ENCODE assay signal across 8 cellular contexts in genomic region chr3:55486857-55487375, GRCh38. TPM values are rescaled to one million over a fixed set of nuclear protein-coding genes. Genes with fewer than 3 reads are reported as not detected.
DNase-seq lines count a peak whose midpoint lies in the region; ATAC-seq and TF ChIP-seq lines count a peak whose summit lies in the region.

WNT5A (minus strand) TSS chr3:55487306; CDS start chr3:55486985, 321 bp downstream.

- ATAC-seq in HG03280 (IDR thresholded peaks at IDR 0.05; ENCODE audit: unreplicated experiment) (no peak), GM18519 (IDR thresholded peaks at IDR 0.05; ENCODE audit: low FRiP score, unreplicated experiment) (no peak)

- H3K27ac ChIP-seq in HUES6 (ENCODE audit: low read depth, low read length) = peak within 1 kb of the TSS; percentile 65; the same call in 1 of the 2 replicates
- peak within 1 kb of the TSS in 2 of 5 donors; percentile 8 to 59 for H3K27ac ChIP-seq in adrenal gland
- H3K27ac ChIP-seq in smooth muscle cell (ENCODE audit: low read depth) = peak within 1 kb of the TSS; percentile 86

- DNase-seq in AG20443 (ENCODE audit: low spot score) = peak; percentile 43
- DNase-seq in adrenal gland = no peak
- peak; percentile 68 for DNase-seq in iPS-NIHi11 (ENCODE audit: low spot score)
- peak; percentile 46 for DNase-seq in smooth muscle cell (lab: John Stamatoyannopoulos, UW; ENCODE audit: unreplicated experiment)
- DNase-seq in HPDE6-E6E7 (ENCODE audit: extremely low spot score) = no peak

- peaks cover 31% of the 10 kb centered on the region for H3K79me2 ChIP-seq in smooth muscle cell (ENCODE audit: low read depth)

- no peaks in the 10 kb centered on the region for H4K20me1 ChIP-seq in smooth muscle cell (ENCODE audit: low read depth)

- TF ChIP-seq CTCF in adrenal gland (IDR thresholded peaks at IDR 0.05) (no peak), smooth muscle cell (IDR thresholded peaks at IDR 0.05; ENCODE audit: borderline replicate concordance, insufficient read depth, poor library complexity, severe bottlenecking) (no peak)

- no peaks in the 10 kb centered on the region for H3K9me3 ChIP-seq in HUES6 (ENCODE audit: control insufficient read depth, insufficient read depth, low read depth, low read length)
- no peaks in the 10 kb centered on the region for H3K9me3 ChIP-seq in adrenal gland (replicated peaks in 1 of 3)
- no peaks in the 10 kb centered on the region for H3K9me3 ChIP-seq in smooth muscle cell (replicated peaks; ENCODE audit: low read depth)

- peaks cover 74% of the 10 kb centered on the region for H3K27me3 ChIP-seq in HUES6 (ENCODE audit: control insufficient read depth, insufficient read depth, low read length)
- H3K27me3 ChIP-seq in adrenal gland = peaks cover 57% of the 10 kb centered on the region
- no peaks in the 10 kb centered on the region for H3K27me3 ChIP-seq in smooth muscle cell (ENCODE audit: low read depth)

- intact Hi-C loops in adrenal gland (cut with DNase I) = loop anchor here (5.0 kb wide), 2 partner anchors 555 to 765 kb away; no protein-coding TSS in a partner anchor

- WGBS in adrenal gland, 4 donors = 0 to 3% (median 1%) methylated on average over 37 to 52 of the region's 52 CpGs
- WGBS in smooth muscle cell (ENCODE audit: low lambda C conversion rate) = 1% methylated on average over 50 of the region's 52 CpGs

- H2AFZ ChIP-seq in smooth muscle cell (ENCODE audit: low read depth) = peak within 1 kb of the TSS; percentile 92

- H3K4me1 ChIP-seq in HUES6 (ENCODE audit: control insufficient read depth, insufficient read depth, low read length) = peaks cover 44% of the 10 kb centered on the region
- peaks cover 0 to 31% of the 10 kb centered on the region in 2 donors for H3K4me1 ChIP-seq in adrenal gland (replicated peaks in 1 of 2)
- peaks cover 25% of the 10 kb centered on the region for H3K4me1 ChIP-seq in smooth muscle cell (ENCODE audit: low read depth)

- H3K36me3 ChIP-seq in HUES6 (ENCODE audit: control insufficient read depth, insufficient read depth, low read length) (no peaks in the 10 kb centered on the region; the same call in 1 of the 2 replicates), adrenal gland (replicated peaks in 1 of 2) (no peaks in the 10 kb centered on the region), smooth muscle cell (ENCODE audit: low read depth) (no peaks in the 10 kb centered on the region)

- H3K4me3 ChIP-seq in HUES6 (ENCODE audit: low read depth, low read length) (peak within 1 kb of the TSS; percentile 79), adrenal gland (peak within 1 kb of the TSS in 3 of 4 donors; percentile 33 to 84 (median 33)), smooth muscle cell (peak within 1 kb of the TSS; percentile 86)

- H3K4me2 ChIP-seq in smooth muscle cell = peak within 1 kb of the TSS; percentile 93

- H3K9ac ChIP-seq in HUES6 (ENCODE audit: low read length) (peak within 1 kb of the TSS; percentile 98), smooth muscle cell (ENCODE audit: low read depth) (peak within 1 kb of the TSS; percentile 61)

- H3F3A ChIP-seq in smooth muscle cell (ENCODE audit: low read depth) = peaks cover 12% of the 10 kb centered on the region

- no peak for TF ChIP-seq POLR2A in adrenal gland (IDR thresholded peaks at IDR 0.05)

RNA-seq across cellular contexts. Expression of gene WNT5A, which starts in this region (rescaled TPM):
- total RNA-seq in adrenal gland (10 to 100 TPM in 2 of 8 donors, 1 to 10 TPM in 6; 1.4 to 16.2 (median 6.8) TPM), smooth muscle cell (54.8 and 81.8 TPM in 2 replicates)
- polyA plus RNA-seq in adrenal gland (1 to 10 TPM in 1 of 3 donors, under 1 TPM in 2; 0.54 to 1.6 (median 0.64) TPM), smooth muscle cell (12.0 and 20.8 TPM in 2 replicates)

Comparison
In these comparisons a context has a peak if more than half of its experiments do, and no peak if none do; other contexts are left out.
1. DNase-seq: peak in AG20443 (single experiment), iPS-NIHi11 (single experiment) and smooth muscle cell (single experiment); none in adrenal gland (0 of 7) and HPDE6-E6E7 (single experiment).
2. H3K4me3 ChIP-seq: peak in every context shown above with its lines; median percentile 86 in smooth muscle cell; 79 in HUES6; 33 in adrenal gland.